ENCODE assay signal across 8 cellular contexts in genomic region chr1:21324368-21325137, GRCh38. TPM values are rescaled to one million over a fixed set of nuclear protein-coding genes. Genes with fewer than 3 reads are reported as not detected.
DNase-seq lines count a peak whose midpoint lies in the region; ATAC-seq, FAIRE-seq and TF ChIP-seq lines count a peak whose summit lies in the region.

No MANE protein-coding gene starts in this region.

- no peak for FAIRE-seq in HepG2 (lab: Jason Lieb, UNC)

- peak overlapping the region; percentile 53 for H3K4me2 ChIP-seq in HepG2 (ENCODE audit: low read depth, low read length)

- H3K27me3 Mint-ChIP-seq in MCF 10A (ENCODE audit: insufficient read depth, unreplicated experiment): no peaks in the 10 kb centered on the region

- CTCF ChIA-PET in MCF 10A (lab: Yijun Ruan, JAX) (interaction anchor here (0.7 to 4.8 kb wide), 9 partner anchors 10 to 130 kb away, joined by 3 to 23 read pairs (median 6); no protein-coding TSS in a partner anchor), HepG2 (lab: Yijun Ruan, JAX; ENCODE audit: low intra/inter-chr PET ratio, low total read pairs) (no interaction called here)

- H3K27ac ChIP-seq in C4-2B (0 out of 2 replicates have a peak overlapping the region, but pooled peaks have one; percentile 9), HepG2 (ENCODE audit: extremely low read length, insufficient read depth, low read length) (peak overlapping the region; percentile 37)

- H3K79me2 ChIP-seq in HepG2 (ENCODE audit: insufficient read depth, low read length): peaks cover 2% of the 10 kb centered on the region

- H2AFZ ChIP-seq in HepG2 (ENCODE audit: low read length): no peak overlapping the region

- TF ChIP-seq POLR2A in HepG2 (IDR thresholded peaks at IDR 0.05; ENCODE audit: insufficient read depth in 1 of 2, low read depth in 2 of 2, low read length in 2 of 2): no peak

- peak; percentile 54 for ATAC-seq in HepG2
- ATAC-seq in GM21390 (IDR thresholded peaks at IDR 0.05; ENCODE audit: unreplicated experiment): no peak

- peaks cover 5% of the 10 kb centered on the region for H3K36me3 Mint-ChIP-seq in MCF 10A (ENCODE audit: insufficient read depth, unreplicated experiment)

- BruUV-seq in MCF 10A (replicated peaks; lab: Mats Ljungman, UMichigan): no TSS peak
- no TSS peak for BruUV-seq in HepG2 (replicated peaks; lab: Mats Ljungman, UMichigan)

- peak overlapping the region in 1 of 3 experiments; percentile 12; a peak in 1 of 6 replicates for H3K4me3 ChIP-seq in HepG2 (replicated peaks in 1 of 3; ENCODE audit: insufficient read depth in 1 of 3, low read depth in 2 of 3, low read length in 3 of 3)

- H3K9ac ChIP-seq in HepG2 (ENCODE audit: insufficient read depth, low read depth, low read length): peak overlapping the region; percentile 26

- no peaks in the 10 kb centered on the region for H4K20me1 ChIP-seq in HepG2 (ENCODE audit: insufficient read depth, low read length)

- peak overlapping the region; percentile 28 for H3K4me3 Mint-ChIP-seq in MCF 10A (ENCODE audit: unreplicated experiment)

- H3K9me3 Mint-ChIP-seq in MCF 10A (ENCODE audit: unreplicated experiment): no peaks in the 10 kb centered on the region

- TF ChIP-seq RAD21 in HepG2 (CRISPR knock-in tag; IDR thresholded peaks at IDR 0.05): no peak

- TF ChIP-seq CTCF in C4-2B (conservative IDR thresholded peaks at IDR 0.05): no peak
- TF ChIP-seq CTCF in MCF 10A (IDR thresholded peaks at IDR 0.05; ENCODE audit: unreplicated experiment): no peak
- no peak for TF ChIP-seq CTCF in HepG2 (CRISPR knock-in tag; IDR thresholded peaks at IDR 0.05)

- TF ChIP-seq EP300 in HepG2 (IDR thresholded peaks at IDR 0.05; ENCODE audit: low read depth in 2 of 2, low read length in 2 of 2) (no peak; a peak in 1 of 4 replicates), HepG2 (CRISPR knock-in tag; IDR thresholded peaks at IDR 0.05; ENCODE audit: borderline replicate concordance) (no peak)

- no peaks in the 10 kb centered on the region for H3K9me3 ChIP-seq in HepG2 (ENCODE audit: low read length)

- intact Hi-C loops in MCF 10A (cut with micrococcal nuclease) (no loop called here), HepG2 (cut with micrococcal nuclease; ENCODE audit: unreplicated experiment) (no loop called here)

- H3K4me1 Mint-ChIP-seq in MCF 10A (ENCODE audit: insufficient read depth, unreplicated experiment): peaks cover 57% of the 10 kb centered on the region

- in situ Hi-C loops in HepG2 (cut with HindIII; ENCODE audit: extremely low pct_ligation_motif_present, low pct_unique_long_range_greater_than_20kb): no loop called here

- no peaks in the 10 kb centered on the region for H3K27me3 ChIP-seq in HepG2 (ENCODE audit: control insufficient read depth in 1 of 2, insufficient read depth in 2 of 2, low read length in 2 of 2)

- 5% methylated on average over 14 of the region's 14 CpGs for WGBS in HepG2 (ENCODE audit: low lambda C conversion rate)

- H3K36me3 ChIP-seq in HepG2 (replicated peaks in 1 of 2; ENCODE audit: control insufficient read depth in 1 of 2, insufficient read depth in 2 of 2, low read length in 2 of 2): no peaks in the 10 kb centered on the region

- peak; percentile 96 for DNase-seq in HT1080 (ENCODE audit: low read depth)
- peak; percentile 68 for DNase-seq in UCSD-AML1 (lab: John Stamatoyannopoulos, UW; ENCODE audit: unreplicated experiment)
- DNase-seq in MCF 10A (ENCODE audit: unreplicated experiment): peak; percentile 92
- DNase-seq in HepG2 (ENCODE audit: low spot score): no peak
- peak; percentile 25 to 57 (median 35) for DNase-seq in stimulated activated CD4-positive, alpha-beta T cell treated with anti-CD3 and anti-CD28 coated beads, TNF-alpha, amount 100 ng/mL, for 1 hour (ENCODE audit: low read depth in 3 of 3, low spot score in 1 of 3)
- DNase-seq in NCI-H1694 treated with DMSO at 0.1 percent for 48 hours (lab: John Stamatoyannopoulos, UW): no peak

- peak overlapping the region; percentile 90 for H3K27ac Mint-ChIP-seq in MCF 10A (ENCODE audit: low read depth, unreplicated experiment)

- H3K4me1 ChIP-seq in HepG2 (ENCODE audit: insufficient read depth, low read length): peaks cover 100% of the 10 kb centered on the region

- POLR2A ChIA-PET in MCF 10A (lab: Yijun Ruan, JAX) (interaction anchor here (0.6 to 2.6 kb wide), 13 partner anchors 10 to 632 kb away, joined by 3 to 33 read pairs (median 4); no protein-coding TSS in a partner anchor), HepG2 (lab: Yijun Ruan, JAX) (interaction anchor here (1.1 to 5.5 kb wide), 8 partner anchors 9 to 77 kb away, joined by 3 to 43 read pairs (median 8); no protein-coding TSS in a partner anchor)

TF ChIP-seq in HepG2, 621 proteins besides CTCF, POLR2A, EP300 and RAD21 (continues in another document):
- no peak; the same call in 1 of the 2 replicates for TF ChIP-seq PAXIP1 (CRISPR knock-in tag; conservative IDR thresholded peaks at IDR 0.05)
- TF ChIP-seq GRHL1 (CRISPR knock-in tag; conservative IDR thresholded peaks at IDR 0.05): no peak
- no peak for TF ChIP-seq TOPORS (CRISPR knock-in tag; IDR thresholded peaks at IDR 0.05)
- TF ChIP-seq JARID2 (CRISPR knock-in tag; IDR thresholded peaks at IDR 0.05; ENCODE audit: insufficient replicate concordance): no peak

RNA-seq across cellular contexts. Expression of gene ECE1, which starts 34.3 kb away (rescaled TPM):
- 66.6 and 72.6 TPM in 2 replicates for total RNA-seq in HT1080 (2014; rRNA removed; shearing (Covaris generic))
- 103 and 119 TPM in 2 replicates for polyA plus RNA-seq in HT1080 (2015; cell fraction: cytosol; rRNA removed)
- polyA plus RNA-seq in HT1080 (2015; cell fraction: nucleus; rRNA removed): 211 and 256 TPM in 2 replicates
- total RNA-seq in MCF 10A (2022): 40.0 and 46.8 TPM in 2 replicates
- total RNA-seq in HepG2 (2016; rRNA removed; fragmentation: Illumina TruSeq; extraction: Trizol): 11.1 and 21.2 TPM in 2 replicates
- 3.1 and 4.6 TPM in 2 replicates for total RNA-seq in HepG2 (2016; cell fraction: cytosol; rRNA removed; fragmentation: Illumina TruSeq; extraction: Trizol; ENCODE audit: low read depth)
- 8.0 and 21.1 TPM in 2 replicates for total RNA-seq in HepG2 (2016; cell fraction: insoluble cytoplasmic fraction; rRNA removed; fragmentation: Illumina TruSeq; extraction: Trizol)
- 5.2 and 6.6 TPM in 2 replicates for total RNA-seq in HepG2 (2016; cell fraction: membrane; rRNA removed; fragmentation: Illumina TruSeq; extraction: Trizol)
- 18.9 and 25.8 TPM in 2 replicates for total RNA-seq in HepG2 (2016; cell fraction: nucleus; rRNA removed; fragmentation: Illumina TruSeq; extraction: Trizol)
- polyA plus RNA-seq in HepG2 (2011; rRNA removed): 13.5 and 17.0 TPM in 2 replicates
- polyA plus RNA-seq in HepG2 (2011; cell fraction: cytosol; rRNA removed): 7.9 and 8.8 TPM in 2 replicates
- polyA plus RNA-seq in HepG2 (2011; cell fraction: nucleus; rRNA removed): 20.3 and 20.8 TPM in 2 replicates
- polyA plus RNA-seq in HepG2 (2012): 23.5 and 24.3 TPM in 2 replicates
- polyA plus RNA-seq in HepG2 (2016; cell fraction: cytosol; fragmentation: Illumina TruSeq; extraction: Trizol; ENCODE audit: low read depth): 1.8 TPM in 2 replicates
- 8.3 and 10.9 TPM in 2 replicates for polyA plus RNA-seq in HepG2 (2016; cell fraction: insoluble cytoplasmic fraction; fragmentation: Illumina TruSeq; extraction: Trizol; ENCODE audit: low read depth)
- 2.8 and 3.4 TPM in 2 replicates for polyA plus RNA-seq in HepG2 (2016; cell fraction: membrane; fragmentation: Illumina TruSeq; extraction: Trizol; ENCODE audit: low read depth)
- 36.4 and 38.3 TPM in 2 replicates for polyA plus RNA-seq in HepG2 (2016; cell fraction: nucleus; fragmentation: Illumina TruSeq; extraction: Trizol; ENCODE audit: insufficient read depth, low read depth)
- polyA minus RNA-seq in HepG2 (2011; rRNA and poly(A)+ RNA removed; ENCODE audit: low replicate concordance): 34.0 and 41.6 TPM in 2 replicates
- polyA minus RNA-seq in HepG2 (2011; cell fraction: cytosol; rRNA and poly(A)+ RNA removed): 9.9 and 11.8 TPM in 2 replicates
- 11.3 and 11.4 TPM in 2 replicates for polyA minus RNA-seq in HepG2 (2011; cell fraction: nucleus; rRNA and poly(A)+ RNA removed)

Comparison
In these comparisons a context has a peak if more than half of its experiments do, and no peak if none do; other contexts are left out.
1. DNase-seq: peak in HT1080 (single experiment), UCSD-AML1 (single experiment), MCF 10A (single experiment) and stimulated activated CD4-positive, alpha-beta T cell treated with anti-CD3 and anti-CD28 coated beads, TNF-alpha, amount 100 ng/mL, for 1 hour (3 of 3); none in HepG2 (single experiment) and NCI-H1694 treated with DMSO at 0.1 percent for 48 hours (single experiment).